9 cellular contexts compared by ENCODE assay signal in the genomic region with DNA sequence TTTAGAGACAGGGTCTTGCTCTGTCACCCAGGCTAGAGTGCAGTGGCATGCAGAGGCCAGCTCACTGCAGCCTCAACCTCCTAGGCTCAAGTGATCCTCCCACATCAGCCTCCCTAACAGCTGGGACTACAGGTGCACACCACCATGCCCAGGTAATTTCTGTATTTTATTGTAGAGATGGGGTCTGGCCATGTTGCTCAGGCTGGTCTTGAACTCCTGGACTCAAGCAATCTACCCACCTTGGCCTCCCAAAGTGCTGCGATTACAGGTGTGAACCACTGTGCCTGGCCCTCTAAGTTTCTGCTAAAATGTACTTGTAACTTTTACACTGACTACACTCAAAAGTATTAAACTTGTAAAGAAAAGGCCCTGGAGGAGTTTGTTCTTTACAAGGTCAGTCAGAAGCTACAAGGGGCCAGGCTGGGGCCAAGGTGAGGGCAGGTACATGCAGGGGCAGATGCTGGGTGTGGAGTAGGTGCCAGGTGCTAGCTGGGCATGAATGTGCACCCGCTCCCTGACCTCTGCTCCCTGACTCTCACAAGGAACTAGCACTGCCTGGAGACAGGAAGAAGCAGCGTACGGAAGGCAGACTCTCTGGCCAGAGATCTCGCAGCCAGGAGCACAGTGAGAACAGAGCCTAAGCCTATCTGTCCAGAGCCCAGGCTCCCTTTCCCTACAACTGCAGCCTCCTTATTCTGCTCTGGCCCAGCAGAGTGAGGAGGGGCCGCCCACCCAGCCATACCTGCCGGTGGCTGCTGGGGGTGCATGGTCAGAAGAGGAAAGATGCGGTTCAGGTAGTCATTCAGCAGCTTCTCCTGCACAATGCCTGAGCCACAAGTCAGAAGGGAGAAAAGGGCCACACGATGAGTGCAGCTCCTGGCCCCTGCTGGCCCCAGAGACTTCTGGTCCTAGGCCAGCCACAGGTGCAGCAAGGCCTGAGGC. TPM values are rescaled to one million over a fixed set of nuclear protein-coding genes. Genes with fewer than 3 reads are reported as not detected.
DNase-seq lines count a peak whose midpoint lies in the region; ATAC-seq and TF ChIP-seq lines count a peak whose summit lies in the region.
"Not testable (repeated sequence)": the region's sequence is repeated elsewhere in the genome, so short reads cannot be mapped to it uniquely, and the experiment has no call there.
"Had no signal": no experiment of that assay in that cellular context is flagged by ENCODE, and none has a peak within 500 bp of the region (broad histone marks: within the 10 kb centered on the region; RNA-seq: fewer than 3 reads in every experiment).

No MANE protein-coding gene starts in this region.

- not testable (repeated sequence) for H3K9me3 ChIP-seq in CD8-positive, alpha-beta T cell (ENCODE audit: low read length); body of pancreas; heart right ventricle; tibial artery

- not testable (repeated sequence) for H3K27me3 Mint-ChIP-seq in CD8-positive, alpha-beta T cell (ENCODE audit: low read depth); activated T-cell treated with anti-CD3 and anti-CD28 coated beads, Interleukin-2, amount 50 U/mL, for 4 hours (ENCODE audit: low read depth); progenitor cell of endocrine pancreas

- not testable (repeated sequence) for H3K27ac ChIP-seq in CD8-positive, alpha-beta T cell (ENCODE audit: low read depth, low read length); body of pancreas; heart right ventricle; tibial artery
- H3K27ac ChIP-seq in VCaP = peak overlapping the region; percentile 88; the same call in 1 of the 2 replicates

- CTCF ChIA-PET in CD8-positive, alpha-beta T cell (lab: Charles Lee) = interaction anchor here (2.0 kb wide), 1 partner anchor 20 kb away, joined by 4 read pairs; no protein-coding TSS in a partner anchor

- H3K4me1 Mint-ChIP-seq in CD8-positive, alpha-beta T cell (ENCODE audit: low read depth); activated T-cell treated with anti-CD3 and anti-CD28 coated beads, Interleukin-2, amount 50 U/mL, for 4 hours (ENCODE audit: low read depth); progenitor cell of endocrine pancreas (ENCODE audit: low read depth): not testable (repeated sequence)

- not testable (repeated sequence) for TF ChIP-seq POLR2A in body of pancreas (IDR thresholded peaks at IDR 0.05)

- peaks cover 38% of the 10 kb centered on the region for H3K4me1 ChIP-seq in CD8-positive, alpha-beta T cell (ENCODE audit: insufficient read depth, low read length)
- H3K4me1 ChIP-seq in body of pancreas (peaks cover 26% of the 10 kb centered on the region), heart right ventricle (peaks cover 15 to 51% (median 29%) of the 10 kb centered on the region in 9 donors), tibial artery (peaks cover 5 to 45% (median 26%) of the 10 kb centered on the region in 4 donors)

- H3K36me3 Mint-ChIP-seq in CD8-positive, alpha-beta T cell; activated T-cell treated with anti-CD3 and anti-CD28 coated beads, Interleukin-2, amount 50 U/mL, for 4 hours (ENCODE audit: insufficient read depth); progenitor cell of endocrine pancreas (ENCODE audit: insufficient read depth): not testable (repeated sequence)

- H3K4me3 Mint-ChIP-seq in CD8-positive, alpha-beta T cell; activated T-cell treated with anti-CD3 and anti-CD28 coated beads, Interleukin-2, amount 50 U/mL, for 4 hours; progenitor cell of endocrine pancreas (ENCODE audit: low read depth): not testable (repeated sequence)

- DNase-seq in CD8-positive, alpha-beta T cell = peak in 4 of 7 experiments; percentile 11 to 49 (median 12)
- DNase-seq in activated T-cell treated with anti-CD3 and anti-CD28 coated beads, Interleukin-2, amount 50 U/mL, for 4 hours = peak; percentile 3
- DNase-seq in body of pancreas (peak; percentile 11 to 51 (median 18)), heart right ventricle (peak; percentile 2 to 11), mesenteric fat pad (ENCODE audit: low spot score) (peak; percentile 89), progenitor cell of endocrine pancreas (ENCODE audit: low spot score, unreplicated experiment) (peak; percentile 10), tibial artery (peak; percentile 18 to 63)

- H3K36me3 ChIP-seq in CD8-positive, alpha-beta T cell (ENCODE audit: insufficient read depth, low read length); body of pancreas (replicated peaks in 1 of 2; ENCODE audit: insufficient read depth in 1 of 2, low read depth in 2 of 2); heart right ventricle: not testable (repeated sequence)
- H3K36me3 ChIP-seq in tibial artery = peaks cover 0 to 13% (median 0%) of the 10 kb centered on the region in 3 donors

- not testable (repeated sequence) for H3K9me3 Mint-ChIP-seq in CD8-positive, alpha-beta T cell; activated T-cell treated with anti-CD3 and anti-CD28 coated beads, Interleukin-2, amount 50 U/mL, for 4 hours; progenitor cell of endocrine pancreas (ENCODE audit: low read depth)

- TF ChIP-seq CTCF in CD8-positive, alpha-beta T cell (IDR thresholded peaks at IDR 0.05); VCaP (conservative IDR thresholded peaks at IDR 0.05); body of pancreas (IDR thresholded peaks at IDR 0.05); heart right ventricle (IDR thresholded peaks at IDR 0.05); progenitor cell of endocrine pancreas (IDR thresholded peaks at IDR 0.05; ENCODE audit: unreplicated experiment); tibial artery (IDR thresholded peaks at IDR 0.05): not testable (repeated sequence)

- WGBS in body of pancreas, 2 donors = 50 to 60% methylated on average over 7 to 9 of the region's 9 CpGs
- WGBS in heart right ventricle, 2 donors = 75 to 87% methylated on average over 9 of the region's 9 CpGs

- intact Hi-C loops in CD8-positive, alpha-beta T cell (cut with DNase I, micrococcal nuclease); body of pancreas (cut with DNase I); heart right ventricle (cut with DNase I); tibial artery (cut with DNase I; ENCODE audit: low total_unique reads): not testable (repeated sequence)

- ATAC-seq in CD8-positive, alpha-beta T cell; activated T-cell treated with anti-CD3 and anti-CD28 coated beads, Interleukin-2, amount 50 U/mL, for 4 hours; body of pancreas; heart right ventricle: not testable (repeated sequence)

- H3K27me3 ChIP-seq in CD8-positive, alpha-beta T cell (ENCODE audit: insufficient read depth, low read length); body of pancreas; heart right ventricle; tibial artery: not testable (repeated sequence)

- not testable (repeated sequence) for H3K4me3 ChIP-seq in CD8-positive, alpha-beta T cell (ENCODE audit: low read depth, low read length); body of pancreas; heart right ventricle; tibial artery

- POLR2A ChIA-PET in CD8-positive, alpha-beta T cell (lab: Charles Lee) = not testable (repeated sequence)

- peak overlapping the region; percentile 14 for H3K27ac Mint-ChIP-seq in CD8-positive, alpha-beta T cell
- not testable (repeated sequence) for H3K27ac Mint-ChIP-seq in progenitor cell of endocrine pancreas

RNA-seq across cellular contexts. Expression of a gene that starts 24.5 kb away (rescaled TPM):
- total RNA-seq in CD8-positive, alpha-beta T cell = 1,000 to 10,000 TPM; 3,774 to 3,852 TPM
- 1,000 to 10,000 TPM; 1,321 to 1,622 (median 1,616) TPM for total RNA-seq in activated T-cell treated with anti-CD3 and anti-CD28 coated beads, Interleukin-2, amount 50 U/mL, for 4 hours
- total RNA-seq in body of pancreas (over 10,000 TPM in 1 of 2 donors, under 1 TPM in 1; under 0.01 to 15,479 TPM), heart right ventricle (1,000 to 10,000 TPM in 8 of 10 donors, 100 to 1,000 TPM in 2; 635 to 5,242 (median 1,949) TPM), mesenteric fat pad (6,165 TPM), progenitor cell of endocrine pancreas (3,923 and 3,957 TPM in 2 replicates)
- not detected for polyA plus RNA-seq in heart right ventricle
- total RNA-seq: GM23248 had no signal
- polyA plus RNA-seq: GM23248 had no signal

RNA-seq across cellular contexts. Expression of a gene that starts 28.9 kb away (rescaled TPM):
- total RNA-seq in CD8-positive, alpha-beta T cell = 1 to 10 TPM; 5.4 to 7.0 TPM
- total RNA-seq in activated T-cell treated with anti-CD3 and anti-CD28 coated beads, Interleukin-2, amount 50 U/mL, for 4 hours = 1 to 10 TPM; 4.9 to 8.4 (median 5.8) TPM
- total RNA-seq in body of pancreas (10 to 100 TPM; 22.3 to 41.5 TPM), heart right ventricle (10 to 100 TPM in 7 of 10 donors, 1 to 10 TPM in 3; 6.0 to 15.2 (median 12.2) TPM), mesenteric fat pad (25.8 TPM), progenitor cell of endocrine pancreas (100 TPM in 2 replicates)
- 1 to 10 TPM; 2.8 to 5.6 TPM for polyA plus RNA-seq in heart right ventricle

Comparison
In these comparisons a context has a peak if more than half of its experiments do, and no peak if none do; other contexts are left out.
1. DNase-seq: peak in every context shown above with its lines; median percentile 89 in mesenteric fat pad; 40 in tibial artery; 18 in body of pancreas; 12 in CD8-positive, alpha-beta T cell; 10 in progenitor cell of endocrine pancreas; 6 in heart right ventricle; 3 in activated T-cell treated with anti-CD3 and anti-CD28 coated beads, Interleukin-2, amount 50 U/mL, for 4 hours.